8 cellular contexts compared by ENCODE assay signal in genomic region chr11:65662802-65663633, GRCh38. TPM values are rescaled to one million over a fixed set of nuclear protein-coding genes. Genes with fewer than 3 reads are reported as not detected.
A peak's percentile ranks its signal among the peaks of the same experiment; 100 is the strongest.
DNase-seq lines count a peak whose midpoint lies in the region; ATAC-seq and TF ChIP-seq lines count a peak whose summit lies in the region.

Gene RELA (minus strand): TSS chr11:65662916. CDS start chr11:65662832, 84 bp downstream.

- H3K4me1 Mint-ChIP-seq in activated T-helper 17 cell treated with anti-CD3 and anti-CD28 coated beads, Interleukin-2, amount 50 U/mL, for 72 hours = peaks cover 24% of the 10 kb centered on the region
- peaks cover 22 to 24% of the 10 kb centered on the region in 2 donors for H3K4me1 Mint-ChIP-seq in natural killer cell treated with Interleukin-12 subunit alpha and Interleukin-12 subunit beta and Interleukin-15 and Interleukin-18, amount 100 ng/mL, for 72 hours (ENCODE audit: low read depth in 2 of 2)

- H3K4me3 Mint-ChIP-seq in activated T-helper 17 cell treated with anti-CD3 and anti-CD28 coated beads, Interleukin-2, amount 50 U/mL, for 72 hours = peak within 1 kb of the TSS; percentile 90
- peak within 1 kb of the TSS; percentile 89 for H3K4me3 Mint-ChIP-seq in natural killer cell treated with Interleukin-12 subunit alpha and Interleukin-12 subunit beta and Interleukin-15 and Interleukin-18, amount 100 ng/mL, for 72 hours

- CTCF ChIA-PET in RWPE1 (lab: Yijun Ruan, JAX) = interaction anchor here (0.6 to 0.7 kb wide), 2 partner anchors 43 to 49 kb away, joined by 4 to 8 read pairs; no protein-coding TSS in a partner anchor

- TF ChIP-seq CTCF in RWPE1 (conservative IDR thresholded peaks at IDR 0.05; ENCODE audit: low read depth) (no peak), fibroblast of mammary gland (conservative IDR thresholded peaks at IDR 0.05; ENCODE audit: control insufficient read depth, insufficient read depth, low read depth, low read length) (no peak)

- no peaks in the 10 kb centered on the region for H3K9me3 Mint-ChIP-seq in activated T-helper 17 cell treated with anti-CD3 and anti-CD28 coated beads, Interleukin-2, amount 50 U/mL, for 72 hours
- no peaks in the 10 kb centered on the region for H3K9me3 Mint-ChIP-seq in natural killer cell treated with Interleukin-12 subunit alpha and Interleukin-12 subunit beta and Interleukin-15 and Interleukin-18, amount 100 ng/mL, for 72 hours

- peak within 1 kb of the TSS; percentile 95 for H3K27ac Mint-ChIP-seq in activated T-helper 17 cell treated with anti-CD3 and anti-CD28 coated beads, Interleukin-2, amount 50 U/mL, for 72 hours
- peak within 1 kb of the TSS; percentile 89 to 93 for H3K27ac Mint-ChIP-seq in natural killer cell treated with Interleukin-12 subunit alpha and Interleukin-12 subunit beta and Interleukin-15 and Interleukin-18, amount 100 ng/mL, for 72 hours

- H3K36me3 Mint-ChIP-seq in activated T-helper 17 cell treated with anti-CD3 and anti-CD28 coated beads, Interleukin-2, amount 50 U/mL, for 72 hours (ENCODE audit: low read depth) = peaks cover 43% of the 10 kb centered on the region
- peaks cover 17% of the 10 kb centered on the region for H3K36me3 Mint-ChIP-seq in natural killer cell treated with Interleukin-12 subunit alpha and Interleukin-12 subunit beta and Interleukin-15 and Interleukin-18, amount 100 ng/mL, for 72 hours

- H3K27ac ChIP-seq in RWPE1 = peak within 1 kb of the TSS; percentile 98

- H3K27me3 Mint-ChIP-seq in activated T-helper 17 cell treated with anti-CD3 and anti-CD28 coated beads, Interleukin-2, amount 50 U/mL, for 72 hours = no peaks in the 10 kb centered on the region
- H3K27me3 Mint-ChIP-seq in natural killer cell treated with Interleukin-12 subunit alpha and Interleukin-12 subunit beta and Interleukin-15 and Interleukin-18, amount 100 ng/mL, for 72 hours = no peaks in the 10 kb centered on the region

- POLR2A ChIA-PET in RWPE1 (lab: Yijun Ruan, JAX; ENCODE audit: low non-redundant PET) = interaction anchor here (0.7 to 1.7 kb wide), 2 partner anchors 11 to 117 kb away, joined by 3 to 6 read pairs; no protein-coding TSS in a partner anchor

- peak; percentile 69 for ATAC-seq in GM21619 (IDR thresholded peaks at IDR 0.05; ENCODE audit: unreplicated experiment)
- peak; percentile 77 for ATAC-seq in activated T-helper 17 cell treated with anti-CD3 and anti-CD28 coated beads, Interleukin-2, amount 50 U/mL, for 72 hours (replicated peaks)
- peak; percentile 93 for ATAC-seq in natural killer cell treated with Interleukin-12 subunit alpha and Interleukin-12 subunit beta and Interleukin-15 and Interleukin-18, amount 100 ng/mL, for 72 hours
- peak; percentile 86 for ATAC-seq in stimulated activated naive CD8-positive, alpha-beta T cell treated with anti-CD3 and anti-CD28 coated beads, Interleukin-15, Interleukin-2, amounts not matched to agents 100 U/mL and 50 U/mL, for 24 hours

- DNase-seq in DMS79 treated with DMSO at 0.1 percent for 48 hours (lab: John Stamatoyannopoulos, UW) (peak; percentile 82), RWPE1 (ENCODE audit: low spot score) (peak; percentile 92), fibroblast of mammary gland (ENCODE audit: low read depth) (peak; percentile 89)
- peak; percentile 69 for DNase-seq in Jurkat, Clone E6-1 (ENCODE audit: low read depth, low spot score)
- peak; percentile 94 for DNase-seq in natural killer cell treated with Interleukin-12 subunit alpha and Interleukin-12 subunit beta and Interleukin-15 and Interleukin-18, amount 100 ng/mL, for 72 hours (ENCODE audit: low spot score)
- peak; percentile 92 for DNase-seq in stimulated activated naive CD8-positive, alpha-beta T cell treated with anti-CD3 and anti-CD28 coated beads, Interleukin-15, Interleukin-2, amounts not matched to agents 100 U/mL and 50 U/mL, for 24 hours

- H3K4me3 ChIP-seq in Jurkat, Clone E6-1 (ENCODE audit: low read length) = peak within 1 kb of the TSS; percentile 97
- H3K4me3 ChIP-seq in fibroblast of mammary gland (ENCODE audit: control insufficient read depth, low read depth, low read length) = peak within 1 kb of the TSS; percentile 94

RNA-seq across cellular contexts. Expression of gene RELA, which starts in this region (rescaled TPM):
- 56.4 TPM for polyA plus RNA-seq in Jurkat, Clone E6-1 (2012; ENCODE audit: insufficient read depth, insufficient read length)
- total RNA-seq in activated T-helper 17 cell treated with anti-CD3 and anti-CD28 coated beads, Interleukin-2, amount 50 U/mL, for 72 hours = 100 to 1,000 TPM in 1 of 2 donors, 10 to 100 TPM in 1; 82.5 to 150 TPM
- 10 to 100 TPM; 85.2 to 96.4 TPM for total RNA-seq in natural killer cell treated with Interleukin-12 subunit alpha and Interleukin-12 subunit beta and Interleukin-15 and Interleukin-18, amount 100 ng/mL, for 72 hours

Comparison
In these comparisons a context has a peak if more than half of its experiments do, and no peak if none do; other contexts are left out.
1. Peak in every context shown above with its lines: DNase-seq, ATAC-seq, H3K4me3 ChIP-seq and H3K27ac ChIP-seq.